ENCODE assay signal across 16 cellular contexts in the genomic region with DNA sequence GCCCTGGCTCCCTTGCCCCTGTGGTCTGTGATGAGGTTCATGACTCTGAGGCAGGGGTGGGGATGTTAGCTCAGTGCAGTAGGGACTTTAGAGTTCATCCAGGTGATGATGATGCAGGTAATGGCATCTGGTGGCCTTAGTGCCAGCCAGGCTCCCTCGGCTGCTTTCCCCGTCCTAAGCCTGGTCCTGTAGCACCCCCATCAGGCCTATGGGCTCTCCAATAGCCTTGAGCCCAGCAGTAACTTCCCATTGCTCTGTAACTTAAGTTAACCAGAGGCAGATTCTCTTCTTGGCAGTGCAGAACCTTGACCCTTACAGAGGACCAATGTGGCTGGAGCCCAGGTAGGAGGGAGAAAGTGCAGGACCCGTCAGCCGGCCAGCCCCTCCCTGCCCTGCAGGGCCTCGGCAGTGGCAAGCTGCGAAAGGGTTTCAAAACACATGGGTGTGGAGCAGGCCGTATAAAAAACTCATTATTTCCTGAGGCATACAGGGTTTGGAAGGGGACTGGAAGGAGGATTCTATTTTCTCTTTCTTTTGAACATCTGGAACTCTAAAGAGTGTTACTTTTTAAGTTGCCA.
A peak's percentile ranks its signal among the peaks of the same experiment; 100 is the strongest.
DNase-seq lines count a peak whose midpoint lies in the region; ATAC-seq and TF ChIP-seq lines count a peak whose summit lies in the region.
"Had no signal": no experiment of that assay in that cellular context is flagged by ENCODE, and none has a peak within 500 bp of the region (broad histone marks: within the 10 kb centered on the region; RNA-seq: fewer than 3 reads in every experiment).

No MANE protein-coding gene starts in this region.

- H3K4me3 Mint-ChIP-seq in mesothelial cell of epicardium: no peak overlapping the region
- H3K4me3 Mint-ChIP-seq: stimulated activated naive B cell treated with anti-CD40 and anti-IgM and Interleukin-4, amounts not matched to agents 10 μg/mL and 1 μg/mL and 100 μg/mL, for 72 hours had no signal

- intact Hi-C loops in sciatic nerve (cut with DNase I) (no loop called here), right cardiac atrium (cut with DNase I) (no loop called here)

- H3K36me3 Mint-ChIP-seq in mesothelial cell of epicardium: no peaks in the 10 kb centered on the region
- H3K36me3 Mint-ChIP-seq: stimulated activated naive B cell treated with anti-CD40 and anti-IgM and Interleukin-4, amounts not matched to agents 10 μg/mL and 1 μg/mL and 100 μg/mL, for 72 hours had no signal

- no peak for TF ChIP-seq CTCF in mesothelial cell of epicardium (IDR thresholded peaks at IDR 0.05; ENCODE audit: unreplicated experiment)

- H3K27me3 ChIP-seq in right cardiac atrium (ENCODE audit: control insufficient read depth, insufficient read depth): no peaks in the 10 kb centered on the region

- no peaks in the 10 kb centered on the region for H3K4me1 ChIP-seq in right cardiac atrium (ENCODE audit: control insufficient read depth, insufficient read depth, low read length)

- DNase-seq in NCI-H82 (lab: John Stamatoyannopoulos, UW) (peak; percentile 20), NCI-H82 treated with DMSO at 0.1 percent for 48 hours (lab: John Stamatoyannopoulos, UW; ENCODE audit: unreplicated experiment) (no peak), NCI-H128 (lab: John Stamatoyannopoulos, UW; ENCODE audit: unreplicated experiment) (peak; percentile 12), erythroblast (lab: John Stamatoyannopoulos, UW) (peak; percentile 4 to 6), sciatic nerve (ENCODE audit: low spot score) (no peak), right cardiac atrium (no peak), mesothelial cell of epicardium (ENCODE audit: low spot score in 2 of 2, unreplicated experiment in 2 of 2) (no peak)
- DNase-seq: activated naive CD4-positive, alpha-beta T cell treated with anti-CD3 and anti-CD28 coated beads, Interleukin-2, amount 50 U/mL, for 16 hours; DMS153; GOT3; mucosa of descending colon; stimulated activated CD4-positive, alpha-beta T cell treated with anti-CD3 and anti-CD28 coated beads, Interleukin-4, amount 100 ng/mL, for 1 hour; stimulated activated naive B cell treated with anti-CD40 and anti-IgM and Interleukin-4, amounts not matched to agents 10 μg/mL and 1 μg/mL and 100 μg/mL, for 72 hours had no signal

- no peaks in the 10 kb centered on the region for H3K9me3 ChIP-seq in right cardiac atrium (ENCODE audit: control insufficient read depth, low read length)
- H3K9me3 ChIP-seq: mucosa of descending colon had no signal

- H3K4me3 ChIP-seq in right cardiac atrium (ENCODE audit: low read length): no peak overlapping the region
- H3K4me3 ChIP-seq: GM12878, mucosa of descending colon had no signal

- peaks cover 8% of the 10 kb centered on the region for H3K4me1 Mint-ChIP-seq in mesothelial cell of epicardium
- H3K4me1 Mint-ChIP-seq: stimulated activated naive B cell treated with anti-CD40 and anti-IgM and Interleukin-4, amounts not matched to agents 10 μg/mL and 1 μg/mL and 100 μg/mL, for 72 hours had no signal

- no peak overlapping the region for H3K27ac Mint-ChIP-seq in mesothelial cell of epicardium
- H3K27ac Mint-ChIP-seq: stimulated activated naive B cell treated with anti-CD40 and anti-IgM and Interleukin-4, amounts not matched to agents 10 μg/mL and 1 μg/mL and 100 μg/mL, for 72 hours had no signal

- no peak for TF ChIP-seq POLR2A in erythroblast (IDR thresholded peaks at IDR 0.05; ENCODE audit: low read length)

- no peaks in the 10 kb centered on the region for H3K27me3 Mint-ChIP-seq in mesothelial cell of epicardium (ENCODE audit: low read depth)
- H3K27me3 Mint-ChIP-seq: stimulated activated naive B cell treated with anti-CD40 and anti-IgM and Interleukin-4, amounts not matched to agents 10 μg/mL and 1 μg/mL and 100 μg/mL, for 72 hours had no signal

- ATAC-seq in sciatic nerve (peak; percentile 32), HG02642 (IDR thresholded peaks at IDR 0.05; ENCODE audit: poor library complexity, unreplicated experiment) (no peak), right cardiac atrium (no peak)
- ATAC-seq: GM12878; mucosa of descending colon; stimulated activated naive B cell treated with anti-CD40 and anti-IgM and Interleukin-4, amounts not matched to agents 10 μg/mL and 1 μg/mL and 100 μg/mL, for 72 hours had no signal

- no peak overlapping the region for H3K27ac ChIP-seq in right cardiac atrium (ENCODE audit: low read length)
- H3K27ac ChIP-seq: epithelial cell of prostate had no signal

- H3K9me3 Mint-ChIP-seq in mesothelial cell of epicardium: peaks cover 21% of the 10 kb centered on the region

- WGBS in right cardiac atrium: 60% methylated on average over 7 of the region's 7 CpGs

Comparison
In these comparisons a context has a peak if more than half of its experiments do, and no peak if none do; other contexts are left out.
1. DNase-seq: peak in NCI-H82 (single experiment), NCI-H128 (single experiment) and erythroblast (2 of 2); none in NCI-H82 treated with DMSO at 0.1 percent for 48 hours (single experiment), sciatic nerve (single experiment), right cardiac atrium (0 of 3) and mesothelial cell of epicardium (0 of 2).